Comparison of ENCODE assay signal across 19 cellular contexts in the genomic region with DNA sequence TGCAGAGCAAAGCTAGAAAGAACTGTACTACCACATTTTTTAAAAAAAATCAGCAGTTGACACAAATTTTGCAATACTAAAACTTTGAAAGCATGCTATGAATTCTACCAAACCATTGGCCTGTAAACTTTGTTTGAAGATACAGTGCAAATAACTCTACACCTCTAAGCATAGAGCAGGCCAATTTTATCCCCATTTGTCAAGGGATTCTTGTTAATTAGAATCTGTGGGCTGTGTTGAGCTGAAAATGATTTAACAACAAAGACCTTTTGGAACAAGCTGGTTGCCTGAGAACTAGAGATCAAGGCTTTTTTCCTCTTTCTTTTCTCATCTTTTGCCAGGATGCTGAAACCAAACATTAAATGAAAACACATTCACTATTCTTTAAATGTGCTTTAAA.
DNase-seq lines count a peak whose midpoint lies in the region; ATAC-seq, FAIRE-seq and TF ChIP-seq lines count a peak whose summit lies in the region.
"Had no signal": no experiment of that assay in that cellular context is flagged by ENCODE, and none has a peak within 500 bp of the region (broad histone marks: within the 10 kb centered on the region; RNA-seq: fewer than 3 reads in every experiment).

No MANE protein-coding gene starts in this region.

- H3K27me3 ChIP-seq in astrocyte (ENCODE audit: insufficient read depth, low read length) (no peaks in the 10 kb centered on the region), gastrocnemius medialis (no peaks in the 10 kb centered on the region)

- intact Hi-C loops in gastrocnemius medialis (cut with DNase I; ENCODE audit: low total_unique reads) = no loop called here

- DNase-seq in HFFc6 (no peak), astrocyte (ENCODE audit: low read depth) (peak; percentile 42), inferior parietal cortex (ENCODE audit: extremely low spot score) (peak; percentile 5), renal cortical epithelial cell (ENCODE audit: low read depth) (peak; percentile 9), gastrocnemius medialis (no peak), putamen (ENCODE audit: low spot score) (no peak)
- DNase-seq in central memory CD4-positive, alpha-beta T cell = no peak
- DNase-seq: CD8-positive, alpha-beta T cell; COR-L47; DMS153; DMS79 treated with DMSO at 0.1 percent for 48 hours; EL; H9; KBM-7 had no signal

- H3K4me3 ChIP-seq in astrocyte (ENCODE audit: insufficient read depth, low read depth, low read length) (no peak overlapping the region), gastrocnemius medialis (no peak overlapping the region)
- H3K4me3 ChIP-seq: A549 had no signal

- H3K79me2 ChIP-seq in astrocyte (ENCODE audit: insufficient read depth, low read length) = no peaks in the 10 kb centered on the region

- ATAC-seq in gastrocnemius medialis (no peak), HG03565 (IDR thresholded peaks at IDR 0.05; ENCODE audit: unreplicated experiment) (no peak)
- ATAC-seq: A549; CD8-positive, alpha-beta T cell had no signal

- no peak overlapping the region for H3K4me2 ChIP-seq in astrocyte (ENCODE audit: low read length)
- H3K4me2 ChIP-seq: A549 had no signal

- no peaks in the 10 kb centered on the region for H3K9me3 ChIP-seq in astrocyte (ENCODE audit: insufficient read depth, low read depth, low read length)
- H3K9me3 ChIP-seq in gastrocnemius medialis = no peaks in the 10 kb centered on the region
- H3K9me3 ChIP-seq: A549 had no signal

- H3K9me3 Mint-ChIP-seq in HFFc6 = no peaks in the 10 kb centered on the region
- no peaks in the 10 kb centered on the region for H3K9me3 Mint-ChIP-seq in astrocyte (ENCODE audit: unreplicated experiment)
- H3K9me3 Mint-ChIP-seq: H9 had no signal

- no peak overlapping the region for H3K27ac ChIP-seq in astrocyte (ENCODE audit: low read depth, low read length)
- H3K27ac ChIP-seq in gastrocnemius medialis = no peak overlapping the region
- H3K27ac ChIP-seq: A549 had no signal

- H3K36me3 Mint-ChIP-seq in HFFc6 (ENCODE audit: low read depth) (no peaks in the 10 kb centered on the region), astrocyte (ENCODE audit: low read depth, unreplicated experiment) (no peaks in the 10 kb centered on the region)
- H3K36me3 Mint-ChIP-seq: CD14-positive monocyte; CD8-positive, alpha-beta T cell had no signal

- no peak for TF ChIP-seq POLR2A in gastrocnemius medialis (IDR thresholded peaks at IDR 0.05)

- H3K27ac Mint-ChIP-seq in HFFc6 (peak overlapping the region; percentile 6; the same call in 1 of the 2 replicates), astrocyte (ENCODE audit: unreplicated experiment) (no peak overlapping the region)
- H3K27ac Mint-ChIP-seq: CD14-positive monocyte; CD8-positive, alpha-beta T cell; H9 had no signal

- in situ Hi-C loops in gastrocnemius medialis (cut with MboI; ENCODE audit: low sequenced_read_pairs in 4 of 4) = no loop called here

- no peaks in the 10 kb centered on the region for H3K36me3 ChIP-seq in astrocyte (ENCODE audit: insufficient read depth, low read length)
- H3K36me3 ChIP-seq in gastrocnemius medialis = no peaks in the 10 kb centered on the region

- TF ChIP-seq CTCF in HFFc6 (IDR thresholded peaks at IDR 0.05) (no peak), astrocyte (IDR thresholded peaks at IDR 0.05; ENCODE audit: insufficient read depth, low read depth, low read length) (no peak), gastrocnemius medialis (IDR thresholded peaks at IDR 0.05 in 4 of 5, conservative IDR thresholded peaks at IDR 0.05 in 1 of 5) (no peak)

- H3K4me3 Mint-ChIP-seq in HFFc6 = no peak overlapping the region
- no peak overlapping the region for H3K4me3 Mint-ChIP-seq in astrocyte (ENCODE audit: unreplicated experiment)
- H3K4me3 Mint-ChIP-seq: CD14-positive monocyte; CD8-positive, alpha-beta T cell; H9 had no signal

- no peaks in the 10 kb centered on the region; the same call in 1 of the 2 replicates for H3K27me3 Mint-ChIP-seq in HFFc6 (ENCODE audit: insufficient read depth)
- H3K27me3 Mint-ChIP-seq in astrocyte (ENCODE audit: low read depth, unreplicated experiment) = no peaks in the 10 kb centered on the region

- H4K20me1 ChIP-seq in astrocyte (ENCODE audit: insufficient read depth, low read length) = no peaks in the 10 kb centered on the region

- H3K4me1 ChIP-seq in astrocyte (ENCODE audit: insufficient read depth, low read length) (no peaks in the 10 kb centered on the region), gastrocnemius medialis (no peaks in the 10 kb centered on the region)
- H3K4me1 ChIP-seq: A549 had no signal

- FAIRE-seq in astrocyte (lab: Jason Lieb, UNC) = no peak
- FAIRE-seq: A549, G401.6, GM12891 had no signal

- no peak overlapping the region for H2AFZ ChIP-seq in astrocyte (ENCODE audit: low read depth, low read length)

- no peak overlapping the region for H3K9ac ChIP-seq in astrocyte (ENCODE audit: low read length)

- peaks cover 42% of the 10 kb centered on the region for H3K4me1 Mint-ChIP-seq in HFFc6 (ENCODE audit: low read depth)
- peaks cover 3% of the 10 kb centered on the region for H3K4me1 Mint-ChIP-seq in astrocyte (ENCODE audit: low read depth, unreplicated experiment)

Comparison
In these comparisons a context has a peak if more than half of its experiments do, and no peak if none do; other contexts are left out.
1. DNase-seq: peak in astrocyte (single experiment), inferior parietal cortex (single experiment) and renal cortical epithelial cell (single experiment); none in HFFc6 (single experiment), gastrocnemius medialis (0 of 2), central memory CD4-positive, alpha-beta T cell (single experiment) and putamen (single experiment).